In the genomic region with DNA sequence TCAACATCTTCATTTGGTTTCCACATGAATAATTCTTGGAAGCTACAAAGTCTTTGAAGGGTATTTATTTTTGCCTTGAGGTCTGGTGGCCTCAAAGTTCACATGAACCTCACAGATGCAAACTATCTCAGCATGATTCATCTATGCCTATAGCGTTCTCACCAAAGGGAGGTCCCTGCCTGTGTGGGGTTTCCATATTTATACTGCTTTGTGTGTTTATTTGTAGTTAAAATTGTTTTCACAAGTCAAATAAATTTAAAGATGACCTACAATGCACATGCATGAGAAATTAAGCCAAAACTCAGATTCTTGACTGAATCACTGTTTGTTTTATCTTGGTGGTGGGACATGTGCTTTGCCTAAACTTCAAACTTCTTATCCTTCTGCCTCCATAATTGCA, we compare ENCODE assay signal across 17 cellular contexts.
DNase-seq lines count a peak whose midpoint lies in the region; ATAC-seq, FAIRE-seq and TF ChIP-seq lines count a peak whose summit lies in the region.
"Had no signal": no experiment of that assay in that cellular context is flagged by ENCODE, and none has a peak within 500 bp of the region (broad histone marks: within the 10 kb centered on the region; RNA-seq: fewer than 3 reads in every experiment).

No MANE protein-coding gene starts in this region.

- ATAC-seq in IMR-90 (ENCODE audit: low read depth) = peak; percentile 91
- no peak for ATAC-seq in SK-N-SH treated with all-trans-retinoic acid at 6 μM for 48 hours
- ATAC-seq: left cardiac atrium had no signal

- H2BK20ac ChIP-seq in IMR-90 (ENCODE audit: low read depth, low read length) = no peak overlapping the region

- H3K4me2 ChIP-seq in IMR-90 (ENCODE audit: low read depth, low read length) = no peak overlapping the region

- H4K5ac ChIP-seq in IMR-90 (ENCODE audit: low read depth, low read length) = no peak overlapping the region

- H3K27ac ChIP-seq in IMR-90 (ENCODE audit: insufficient read depth, low read length) (no peak overlapping the region), brain microvascular endothelial cell (no peak overlapping the region)
- H3K27ac ChIP-seq: C4-2B, thyroid gland had no signal

- TF ChIP-seq CTCF in Calu3 (IDR thresholded peaks at IDR 0.05; ENCODE audit: unreplicated experiment) (no peak), IMR-90 (conservative IDR thresholded peaks at IDR 0.05; ENCODE audit: low read depth, low read length) (no peak), brain microvascular endothelial cell (IDR thresholded peaks at IDR 0.05; ENCODE audit: low read depth, low read length, missing control alignments) (no peak), mesothelial cell of epicardium (IDR thresholded peaks at IDR 0.05; ENCODE audit: unreplicated experiment) (no peak)

- no peak overlapping the region for H2AK9ac ChIP-seq in IMR-90 (replicated peaks; ENCODE audit: low read depth, low read length, poor library complexity)

- H3K9me3 Mint-ChIP-seq in Calu3 (ENCODE audit: low read depth, unreplicated experiment) (no peaks in the 10 kb centered on the region), mesothelial cell of epicardium (peaks cover 7% of the 10 kb centered on the region)
- H3K9me3 Mint-ChIP-seq: activated CD4-positive, alpha-beta memory T cell treated with anti-CD3 and anti-CD28 coated beads for 36 hours had no signal

- POLR2A ChIA-PET in IMR-90 (lab: Charles Lee; ENCODE audit: unreplicated experiment) = no interaction called here

- no peaks in the 10 kb centered on the region for H3K36me3 ChIP-seq in IMR-90 (ENCODE audit: control insufficient read depth, insufficient read depth, low read length)
- no peaks in the 10 kb centered on the region for H3K36me3 ChIP-seq in brain microvascular endothelial cell (replicated peaks)
- H3K36me3 ChIP-seq: thyroid gland had no signal

- no peak overlapping the region for H3K14ac ChIP-seq in IMR-90 (replicated peaks; ENCODE audit: low read depth, low read length)

- no peak overlapping the region for H3K9ac ChIP-seq in IMR-90 (ENCODE audit: low read depth, low read length)

- no peak overlapping the region for H4K8ac ChIP-seq in IMR-90 (ENCODE audit: low read depth in 2 of 2, low read length in 2 of 2)

- H2AFZ ChIP-seq in IMR-90 (replicated peaks; ENCODE audit: low read length, poor library complexity) = no peak overlapping the region

- H2BK120ac ChIP-seq in IMR-90 (ENCODE audit: low read depth, low read length) = no peak overlapping the region

- no peak for TF ChIP-seq RAD21 in IMR-90 (IDR thresholded peaks at IDR 0.05; ENCODE audit: low read length)

- peaks cover 16% of the 10 kb centered on the region for H3K36me3 Mint-ChIP-seq in Calu3 (ENCODE audit: insufficient read depth, unreplicated experiment)
- H3K36me3 Mint-ChIP-seq in mesothelial cell of epicardium = peaks cover 2% of the 10 kb centered on the region
- H3K36me3 Mint-ChIP-seq: activated CD4-positive, alpha-beta memory T cell treated with anti-CD3 and anti-CD28 coated beads for 36 hours had no signal

- no peak for FAIRE-seq in GM19239 (lab: Jason Lieb, UNC)

- no peak overlapping the region for H4K91ac ChIP-seq in IMR-90 (ENCODE audit: insufficient read depth, low read depth, low read length)

- BruUV-seq in Calu3 (replicated peaks; lab: Mats Ljungman, UMichigan) (no TSS peak), IMR-90 (replicated peaks; lab: Mats Ljungman, UMichigan) (no TSS peak)

- H3K4me3 Mint-ChIP-seq in Calu3 (ENCODE audit: low read depth, unreplicated experiment) (no peak overlapping the region), mesothelial cell of epicardium (no peak overlapping the region)
- H3K4me3 Mint-ChIP-seq: activated CD4-positive, alpha-beta memory T cell treated with anti-CD3 and anti-CD28 coated beads for 36 hours had no signal

- CTCF ChIA-PET in Calu3 (lab: Charles Lee) = no interaction called here
- CTCF ChIA-PET in IMR-90 (lab: Yijun Ruan, JAX) = no interaction called here

- no peak overlapping the region for H3K4me3 ChIP-seq in IMR-90 (ENCODE audit: insufficient read depth, low read depth, low read length)
- no peak overlapping the region for H3K4me3 ChIP-seq in brain microvascular endothelial cell (ENCODE audit: low read depth, low read length)
- H3K4me3 ChIP-seq: thyroid gland had no signal

- in situ Hi-C loops in IMR-90 (cut with MboI; ENCODE audit: low sequenced_read_pairs) = no loop called here
- in situ Hi-C loops in brain microvascular endothelial cell (cut with HindIII; ENCODE audit: low pct_ligation_motif_present, low sequenced_read_pairs) = no loop called here

- peaks cover 3% of the 10 kb centered on the region; the same call in 1 of the 2 replicates for H4K20me1 ChIP-seq in IMR-90 (ENCODE audit: insufficient read depth, low read length)

- dilution Hi-C loops in IMR-90 (cut with HindIII; ENCODE audit: low sequenced_read_pairs, unreplicated experiment) = no loop called here

- no peak overlapping the region for H2BK5ac ChIP-seq in IMR-90 (ENCODE audit: low read depth, low read length, poor library complexity, severe bottlenecking)

- peaks cover 12% of the 10 kb centered on the region for H3K9me1 ChIP-seq in IMR-90 (ENCODE audit: insufficient read depth, low read length)

- H3K56ac ChIP-seq in IMR-90 (ENCODE audit: extremely low read depth, insufficient read depth, low read length) = no peak overlapping the region

- H3K4me1 ChIP-seq in IMR-90 (ENCODE audit: control insufficient read depth, insufficient read depth, low read length) = peaks cover 8% of the 10 kb centered on the region

- no peaks in the 10 kb centered on the region for H3K79me1 ChIP-seq in IMR-90 (ENCODE audit: low read depth in 1 of 2, low read length in 2 of 2)

- TF ChIP-seq POLR2A in IMR-90 (IDR thresholded peaks at IDR 0.05; ENCODE audit: low read depth, low read length) = no peak

- DNase-seq in Calu3 = no peak
- DNase-seq in IMR-90 = peak; percentile 96
- DNase-seq in brain microvascular endothelial cell = peak; percentile 33
- no peak for DNase-seq in mesothelial cell of epicardium (ENCODE audit: low spot score in 2 of 2, unreplicated experiment in 2 of 2)
- no peak for DNase-seq in stimulated activated naive CD4-positive, alpha-beta T cell treated with Interleukin-2 at 50 U/mL for 16 hours (lab: John Stamatoyannopoulos, UW)
- DNase-seq in GM19239 (ENCODE audit: insufficient read length, low spot score) = no peak
- no peak for DNase-seq in MV-4-11 (lab: John Stamatoyannopoulos, UW)
- DNase-seq: activated CD4-positive, alpha-beta memory T cell treated with anti-CD3 and anti-CD28 coated beads for 36 hours; activated effector memory CD4-positive, alpha-beta T cell treated with anti-CD3 and anti-CD28 coated beads, Interleukin-2, amount 50 U/mL, for 16 hours; central memory CD4-positive, alpha-beta T cell; DND-41; left cardiac atrium; Right ventricle myocardium superior; thyroid gland had no signal

- H3K27ac Mint-ChIP-seq in Calu3 (ENCODE audit: unreplicated experiment) = peak overlapping the region; percentile 74
- peak overlapping the region; percentile 49 for H3K27ac Mint-ChIP-seq in mesothelial cell of epicardium
- H3K27ac Mint-ChIP-seq: activated CD4-positive, alpha-beta memory T cell treated with anti-CD3 and anti-CD28 coated beads for 36 hours; progenitor cell of endocrine pancreas had no signal

- H3K9me3 ChIP-seq in IMR-90 (ENCODE audit: control insufficient read depth, insufficient read depth, low read length) = no peaks in the 10 kb centered on the region
- H3K9me3 ChIP-seq: thyroid gland had no signal

- no CpG with 5 or more reads among the region's 1 CpG for WGBS in IMR-90 (ENCODE audit: extremely low coverage in 2 of 2, insufficient read length in 1 of 2), 2 experiments

- H2AK5ac ChIP-seq in IMR-90 (ENCODE audit: low read depth, low read length) = no peak overlapping the region

- H2BK15ac ChIP-seq in IMR-90 (ENCODE audit: low read depth, low read length) = no peak overlapping the region

- H3K27me3 ChIP-seq in IMR-90 (ENCODE audit: control insufficient read depth, insufficient read depth, low read length) (peaks cover 31% of the 10 kb centered on the region), brain microvascular endothelial cell (replicated peaks) (no peaks in the 10 kb centered on the region)
- H3K27me3 ChIP-seq: thyroid gland had no signal

- no peak overlapping the region for H3K23ac ChIP-seq in IMR-90 (ENCODE audit: low read depth, low read length)

- no peak overlapping the region for H3K4ac ChIP-seq in IMR-90 (ENCODE audit: low read depth, low read length)

- H3K4me1 Mint-ChIP-seq in Calu3 (ENCODE audit: low read depth, unreplicated experiment) (peaks cover 35% of the 10 kb centered on the region), mesothelial cell of epicardium (peaks cover 42% of the 10 kb centered on the region)

- H3K18ac ChIP-seq in IMR-90 (ENCODE audit: low read depth, low read length) = no peak overlapping the region

- H3K27me3 Mint-ChIP-seq in Calu3 (ENCODE audit: unreplicated experiment) = no peaks in the 10 kb centered on the region
- H3K27me3 Mint-ChIP-seq in mesothelial cell of epicardium (ENCODE audit: low read depth) = no peaks in the 10 kb centered on the region
- H3K27me3 Mint-ChIP-seq: progenitor cell of endocrine pancreas had no signal

- intact Hi-C loops in Calu3 (cut with micrococcal nuclease; ENCODE audit: unreplicated experiment) (no loop called here), IMR-90 (cut with micrococcal nuclease) (loop anchor here (1.0 to 2.0 kb wide), 2 partner anchors 15 to 154 kb away; no protein-coding TSS in a partner anchor)

TF ChIP-seq in IMR-90, 13 proteins besides CTCF, POLR2A, EP300 and RAD21 (continues in another document):
- peak; percentile 28; the same call in 1 of the 2 replicates for TF ChIP-seq CEBPB (IDR thresholded peaks at IDR 0.05; ENCODE audit: low read depth, low read length)

TF ChIP-seq in SK-N-SH treated with all-trans-retinoic acid at 6 μM for 48 hours, 23 proteins besides CTCF, POLR2A, EP300 and RAD21:
- TF ChIP-seq GLIS3 (CRISPR knock-in tag; IDR thresholded peaks at IDR 0.05) = no peak
- TF ChIP-seq ZC3H10 (CRISPR knock-in tag; IDR thresholded peaks at IDR 0.05) = no peak
- TF ChIP-seq, protein P1, sequence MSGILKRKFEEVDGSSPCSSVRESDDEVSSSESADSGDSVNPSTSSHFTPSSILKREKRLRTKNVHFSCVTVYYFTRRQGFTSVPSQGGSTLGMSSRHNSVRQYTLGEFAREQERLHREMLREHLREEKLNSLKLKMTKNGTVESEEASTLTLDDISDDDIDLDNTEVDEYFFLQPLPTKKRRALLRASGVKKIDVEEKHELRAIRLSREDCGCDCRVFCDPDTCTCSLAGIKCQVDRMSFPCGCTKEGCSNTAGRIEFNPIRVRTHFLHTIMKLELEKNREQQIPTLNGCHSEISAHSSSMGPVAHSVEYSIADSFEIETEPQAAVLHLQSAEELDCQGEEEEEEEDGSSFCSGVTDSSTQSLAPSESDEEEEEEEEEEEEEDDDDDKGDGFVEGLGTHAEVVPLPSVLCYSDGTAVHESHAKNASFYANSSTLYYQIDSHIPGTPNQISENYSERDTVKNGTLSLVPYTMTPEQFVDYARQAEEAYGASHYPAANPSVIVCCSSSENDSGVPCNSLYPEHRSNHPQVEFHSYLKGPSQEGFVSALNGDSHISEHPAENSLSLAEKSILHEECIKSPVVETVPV (CRISPR knock-in tag; IDR thresholded peaks at IDR 0.05) = no peak
- TF ChIP-seq ZFP30 (CRISPR knock-in tag; IDR thresholded peaks at IDR 0.05) = no peak

Comparison
In these comparisons a context has a peak if more than half of its experiments do, and no peak if none do; other contexts are left out.
1. DNase-seq: peak in IMR-90 (single experiment) and brain microvascular endothelial cell (single experiment); none in Calu3 (single experiment), mesothelial cell of epicardium (0 of 2), stimulated activated naive CD4-positive, alpha-beta T cell treated with Interleukin-2 at 50 U/mL for 16 hours (single experiment), GM19239 (single experiment) and MV-4-11 (single experiment).